ENCODE assay signal across 9 cellular contexts in the genomic region with DNA sequence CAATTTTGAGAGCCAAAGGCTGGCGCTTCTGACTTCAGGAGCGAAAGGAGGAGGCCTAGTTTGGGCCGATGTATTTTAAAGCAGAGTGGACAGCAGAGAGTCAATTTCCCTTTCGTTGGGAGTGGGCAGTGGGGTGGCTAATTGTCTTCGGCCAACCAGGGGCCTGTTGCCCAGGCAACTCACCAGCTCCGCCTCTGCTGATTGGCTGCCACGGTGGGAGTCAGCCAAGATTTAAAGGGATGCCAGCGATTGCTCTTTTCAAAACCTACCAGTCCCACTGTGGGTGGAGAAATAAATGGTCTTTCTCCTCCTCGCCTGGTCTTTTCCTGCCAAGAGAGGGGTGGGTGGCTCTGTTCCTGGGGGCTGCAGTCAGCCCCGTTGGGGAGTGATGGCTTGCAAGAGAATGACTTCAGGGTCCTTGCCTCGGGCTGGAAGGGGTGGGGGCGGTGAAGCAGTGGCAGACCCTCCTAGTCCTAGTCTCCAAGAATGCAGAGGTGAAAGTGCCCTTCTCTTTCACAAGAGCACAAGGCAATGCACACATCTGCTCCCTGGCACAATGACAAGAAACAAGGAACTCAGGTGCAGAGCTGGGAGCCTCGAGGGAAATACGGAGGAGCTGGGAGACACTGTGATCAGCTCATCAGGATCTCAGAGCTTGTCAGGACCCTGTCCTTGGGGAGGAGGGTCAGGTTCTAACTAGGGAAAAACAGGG. TPM values are rescaled to one million over a fixed set of nuclear protein-coding genes. Genes with fewer than 3 reads are reported as not detected.
DNase-seq lines count a peak whose midpoint lies in the region; ATAC-seq lines count a peak whose summit lies in the region.
"Had no signal": no experiment of that assay in that cellular context is flagged by ENCODE, and none has a peak within 500 bp of the region (broad histone marks: within the 10 kb centered on the region; RNA-seq: fewer than 3 reads in every experiment).

No MANE protein-coding gene starts in this region.

- no peak overlapping the region for H3K4me3 ChIP-seq in aorta (ENCODE audit: low read length in 2 of 2)
- H3K4me3 ChIP-seq in CD4-positive, alpha-beta memory T cell (ENCODE audit: low read length in 2 of 2) = no peak overlapping the region

- WGBS in aorta, 2 donors = 30 to 34% methylated on average over 14 of the region's 14 CpGs

- H3K4me3 Mint-ChIP-seq in CD4-positive, alpha-beta memory T cell = peak overlapping the region in 1 of 8 donors; percentile 4

- H3K9me3 Mint-ChIP-seq in CD4-positive, alpha-beta memory T cell = no peaks in the 10 kb centered on the region

- intact Hi-C loops in Right ventricle myocardium inferior (cut with DNase I) (loop anchor here (1.0 kb wide), 1 partner anchor 50 kb away; no protein-coding TSS in a partner anchor), cardiac septum (cut with DNase I) (loop anchor here (2.0 kb wide), 1 partner anchor 49 kb away; no protein-coding TSS in a partner anchor), aorta (cut with DNase I) (no loop called here)
- intact Hi-C loops in CD4-positive, alpha-beta memory T cell (cut with micrococcal nuclease) = loop anchor here (1.0 to 10.0 kb wide), 3 partner anchors 50 to 103 kb away; no protein-coding TSS in a partner anchor

- H3K27ac ChIP-seq in angular gyrus (ENCODE audit: low read depth, low read length) (peak overlapping the region; percentile 86), aorta (ENCODE audit: low read depth in 1 of 2, low read length in 2 of 2) (no peak overlapping the region)
- H3K27ac ChIP-seq in CD4-positive, alpha-beta memory T cell (ENCODE audit: low read depth, low read length) = no peak overlapping the region

- no peak for DNase-seq in Right ventricle myocardium inferior (ENCODE audit: missing footprints)
- no peak for DNase-seq in cardiac septum (ENCODE audit: low spot score)
- DNase-seq in iris pigment epithelial cell (ENCODE audit: low read depth) = peak; percentile 16
- peak in 1 of 2 donors; percentile 64 for DNase-seq in aorta
- DNase-seq in CD4-positive, alpha-beta memory T cell = no peak

- POLR2A ChIA-PET in CD4-positive, alpha-beta memory T cell (lab: Charles Lee; ENCODE audit: partially characterized antibody) = interaction anchor here (0.9 to 1.0 kb wide), 2 partner anchors 8 to 55 kb away, joined by 3 read pairs; no protein-coding TSS in a partner anchor

- peaks cover 14 to 41% (median 21%) of the 10 kb centered on the region in 4 donors for H3K4me1 Mint-ChIP-seq in CD4-positive, alpha-beta memory T cell

- H3K27me3 Mint-ChIP-seq in CD4-positive, alpha-beta memory T cell = peaks cover 0 to 1% of the 10 kb centered on the region in 2 donors

- ATAC-seq in Right ventricle myocardium inferior = peak; percentile 58
- peak; percentile 70 for ATAC-seq in aorta (ENCODE audit: low FRiP score)
- ATAC-seq in HG03354 (IDR thresholded peaks at IDR 0.05; ENCODE audit: poor library complexity, severe bottlenecking, unreplicated experiment) = no peak
- no peak for ATAC-seq in GM19455 (IDR thresholded peaks at IDR 0.05; ENCODE audit: unreplicated experiment)

- CTCF ChIA-PET in CD4-positive, alpha-beta memory T cell (lab: Charles Lee; ENCODE audit: partially characterized antibody) = interaction anchor here (0.7 to 10.1 kb wide), 12 partner anchors 8 to 197 kb away, joined by 3 to 139 read pairs (median 6); partner anchors contain the start of genes DTX1, OAS2 and RITA1

- H3K36me3 Mint-ChIP-seq in CD4-positive, alpha-beta memory T cell = peaks cover 0 to 8% of the 10 kb centered on the region in 2 donors

- no peaks in the 10 kb centered on the region for H3K4me1 ChIP-seq in aorta (ENCODE audit: control insufficient read depth in 1 of 2, insufficient read depth in 2 of 2, low read length in 2 of 2)
- peaks cover 13% of the 10 kb centered on the region for H3K4me1 ChIP-seq in CD4-positive, alpha-beta memory T cell (ENCODE audit: insufficient read depth, low read length)

- no peaks in the 10 kb centered on the region for H3K9me3 ChIP-seq in aorta (ENCODE audit: control insufficient read depth, low read length)
- H3K9me3 ChIP-seq in CD4-positive, alpha-beta memory T cell (ENCODE audit: control insufficient read depth in 1 of 2, low read length in 2 of 2) = no peaks in the 10 kb centered on the region

- H3K36me3 ChIP-seq in aorta (ENCODE audit: control insufficient read depth in 1 of 2, insufficient read depth in 2 of 2, low read length in 1 of 2) = no peaks in the 10 kb centered on the region
- H3K36me3 ChIP-seq in CD4-positive, alpha-beta memory T cell (ENCODE audit: insufficient read depth, low read length) = no peaks in the 10 kb centered on the region

- H3K27me3 ChIP-seq in aorta (ENCODE audit: control insufficient read depth in 1 of 2, insufficient read depth in 2 of 2, low read length in 1 of 2) = no peaks in the 10 kb centered on the region
- H3K27me3 ChIP-seq in CD4-positive, alpha-beta memory T cell (ENCODE audit: insufficient read depth, low read length) = no peaks in the 10 kb centered on the region

- peak overlapping the region in 2 of 7 donors; percentile 70 to 80 for H3K27ac Mint-ChIP-seq in CD4-positive, alpha-beta memory T cell

RNA-seq across cellular contexts. Expression of gene RASAL1, which starts 37.7 kb away (rescaled TPM):
- total RNA-seq in Right ventricle myocardium inferior (not detected), cardiac septum (not detected), aorta (not detected)
- polyA plus RNA-seq in aorta = not detected
- total RNA-seq in CD4-positive, alpha-beta memory T cell = 1 to 10 TPM in 1 of 2 experiments, under 1 TPM in 1; 0.58 to 1.4 TPM
- under 1 TPM; 0.10 to 0.68 TPM for polyA plus RNA-seq in CD4-positive, alpha-beta memory T cell

RNA-seq across cellular contexts. Expression of gene DTX1, which starts 41.3 kb away (rescaled TPM):
- total RNA-seq in Right ventricle myocardium inferior (3.7 TPM), cardiac septum (2.6 TPM), aorta (1 to 10 TPM; 4.2 to 4.8 TPM)
- under 1 TPM; 0.15 to 0.38 TPM for polyA plus RNA-seq in aorta
- total RNA-seq in CD4-positive, alpha-beta memory T cell = 1 to 10 TPM; 7.0 to 7.5 TPM
- 1 to 10 TPM in 1 of 2 donors, under 1 TPM in 1; 0.30 to 4.1 TPM for polyA plus RNA-seq in CD4-positive, alpha-beta memory T cell

RNA-seq across cellular contexts. Expression of gene CFAP73, which starts 51.7 kb away (rescaled TPM):
- total RNA-seq in Right ventricle myocardium inferior (not detected), cardiac septum (not detected), aorta (not detected)
- under 1 TPM in 1 of 2 donors, not detected in 1; 0.10 TPM for polyA plus RNA-seq in aorta
- not detected for total RNA-seq in CD4-positive, alpha-beta memory T cell
- polyA plus RNA-seq in CD4-positive, alpha-beta memory T cell = under 1 TPM in 1 of 2 donors, not detected in 1; 0.18 TPM
- total RNA-seq: Daoy had no signal

Comparison
In these comparisons a context has a peak if more than half of its experiments do, and no peak if none do; other contexts are left out.
1. ATAC-seq: peak in Right ventricle myocardium inferior (single experiment) and aorta (single experiment); none in HG03354 (single experiment) and GM19455 (single experiment).
2. intact Hi-C loops: an anchor here in Right ventricle myocardium inferior (1.0 kb wide), cardiac septum (2.0 kb wide) and CD4-positive, alpha-beta memory T cell (1.0 to 10.0 kb wide); none called in aorta.